Comparison of ENCODE assay signal across 2 cellular contexts in genomic region chr3:69231929-69232437, GRCh38.
TF ChIP-seq lines count a peak whose summit lies in the region.

No MANE protein-coding gene starts in this region.

TF ChIP-seq in SK-N-SH treated with all-trans-retinoic acid at 6 μM for 48 hours, 23 proteins besides CTCF, POLR2A, EP300 and RAD21 (continued from another document):
- no peak for TF ChIP-seq TSHZ2 (CRISPR knock-in tag; IDR thresholded peaks at IDR 0.05)
- TF ChIP-seq ZNF70 (CRISPR knock-in tag; IDR thresholded peaks at IDR 0.05), result no peak
- TF ChIP-seq SNAI2 (CRISPR knock-in tag; IDR thresholded peaks at IDR 0.05), result 0 out of 2 replicates have a peak, but pooled peaks have one; percentile 13
- no peak for TF ChIP-seq TCF4 (CRISPR knock-in tag; IDR thresholded peaks at IDR 0.05; ENCODE audit: borderline replicate concordance)
- TF ChIP-seq TOX (CRISPR knock-in tag; IDR thresholded peaks at IDR 0.05; ENCODE audit: borderline replicate concordance), result no peak
- no peak for TF ChIP-seq ZFP30 (CRISPR knock-in tag; IDR thresholded peaks at IDR 0.05)
- TF ChIP-seq, protein P1, sequence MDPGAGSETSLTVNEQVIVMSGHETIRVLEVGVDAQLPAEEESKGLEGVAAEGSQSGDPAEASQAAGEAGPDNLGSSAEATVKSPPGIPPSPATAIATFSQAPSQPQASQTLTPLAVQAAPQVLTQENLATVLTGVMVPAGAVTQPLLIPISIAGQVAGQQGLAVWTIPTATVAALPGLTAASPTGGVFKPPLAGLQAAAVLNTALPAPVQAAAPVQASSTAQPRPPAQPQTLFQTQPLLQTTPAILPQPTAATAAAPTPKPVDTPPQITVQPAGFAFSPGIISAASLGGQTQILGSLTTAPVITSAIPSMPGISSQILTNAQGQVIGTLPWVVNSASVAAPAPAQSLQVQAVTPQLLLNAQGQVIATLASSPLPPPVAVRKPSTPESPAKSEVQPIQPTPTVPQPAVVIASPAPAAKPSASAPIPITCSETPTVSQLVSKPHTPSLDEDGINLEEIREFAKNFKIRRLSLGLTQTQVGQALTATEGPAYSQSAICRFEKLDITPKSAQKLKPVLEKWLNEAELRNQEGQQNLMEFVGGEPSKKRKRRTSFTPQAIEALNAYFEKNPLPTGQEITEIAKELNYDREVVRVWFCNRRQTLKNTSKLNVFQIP (CRISPR knock-in tag; IDR thresholded peaks at IDR 0.05; ENCODE audit: borderline replicate concordance, low read depth), result no peak
- TF ChIP-seq CSDC2 (CRISPR knock-in tag; IDR thresholded peaks at IDR 0.05), result no peak
- TF ChIP-seq, protein P2, sequence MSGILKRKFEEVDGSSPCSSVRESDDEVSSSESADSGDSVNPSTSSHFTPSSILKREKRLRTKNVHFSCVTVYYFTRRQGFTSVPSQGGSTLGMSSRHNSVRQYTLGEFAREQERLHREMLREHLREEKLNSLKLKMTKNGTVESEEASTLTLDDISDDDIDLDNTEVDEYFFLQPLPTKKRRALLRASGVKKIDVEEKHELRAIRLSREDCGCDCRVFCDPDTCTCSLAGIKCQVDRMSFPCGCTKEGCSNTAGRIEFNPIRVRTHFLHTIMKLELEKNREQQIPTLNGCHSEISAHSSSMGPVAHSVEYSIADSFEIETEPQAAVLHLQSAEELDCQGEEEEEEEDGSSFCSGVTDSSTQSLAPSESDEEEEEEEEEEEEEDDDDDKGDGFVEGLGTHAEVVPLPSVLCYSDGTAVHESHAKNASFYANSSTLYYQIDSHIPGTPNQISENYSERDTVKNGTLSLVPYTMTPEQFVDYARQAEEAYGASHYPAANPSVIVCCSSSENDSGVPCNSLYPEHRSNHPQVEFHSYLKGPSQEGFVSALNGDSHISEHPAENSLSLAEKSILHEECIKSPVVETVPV (CRISPR knock-in tag; IDR thresholded peaks at IDR 0.05), result no peak
- no peak for TF ChIP-seq ESRRG (CRISPR knock-in tag; IDR thresholded peaks at IDR 0.05)
- no peak for TF ChIP-seq ARNTL (CRISPR knock-in tag; IDR thresholded peaks at IDR 0.05; ENCODE audit: borderline replicate concordance, low read depth)
- TF ChIP-seq ZC3H10 (CRISPR knock-in tag; IDR thresholded peaks at IDR 0.05), result no peak

TF ChIP-seq in WTC11, 78 proteins besides CTCF, POLR2A, EP300 and RAD21 (continued from another document):
- no peak for TF ChIP-seq PRDM15 (CRISPR knock-in tag; IDR thresholded peaks at IDR 0.05)
- TF ChIP-seq ELF4 (CRISPR knock-in tag; IDR thresholded peaks at IDR 0.05; ENCODE audit: low read depth), result no peak
- no peak for TF ChIP-seq MAX (CRISPR knock-in tag; IDR thresholded peaks at IDR 0.05)
- TF ChIP-seq ATF1 (CRISPR knock-in tag; IDR thresholded peaks at IDR 0.05), result no peak
- TF ChIP-seq, protein P3, sequence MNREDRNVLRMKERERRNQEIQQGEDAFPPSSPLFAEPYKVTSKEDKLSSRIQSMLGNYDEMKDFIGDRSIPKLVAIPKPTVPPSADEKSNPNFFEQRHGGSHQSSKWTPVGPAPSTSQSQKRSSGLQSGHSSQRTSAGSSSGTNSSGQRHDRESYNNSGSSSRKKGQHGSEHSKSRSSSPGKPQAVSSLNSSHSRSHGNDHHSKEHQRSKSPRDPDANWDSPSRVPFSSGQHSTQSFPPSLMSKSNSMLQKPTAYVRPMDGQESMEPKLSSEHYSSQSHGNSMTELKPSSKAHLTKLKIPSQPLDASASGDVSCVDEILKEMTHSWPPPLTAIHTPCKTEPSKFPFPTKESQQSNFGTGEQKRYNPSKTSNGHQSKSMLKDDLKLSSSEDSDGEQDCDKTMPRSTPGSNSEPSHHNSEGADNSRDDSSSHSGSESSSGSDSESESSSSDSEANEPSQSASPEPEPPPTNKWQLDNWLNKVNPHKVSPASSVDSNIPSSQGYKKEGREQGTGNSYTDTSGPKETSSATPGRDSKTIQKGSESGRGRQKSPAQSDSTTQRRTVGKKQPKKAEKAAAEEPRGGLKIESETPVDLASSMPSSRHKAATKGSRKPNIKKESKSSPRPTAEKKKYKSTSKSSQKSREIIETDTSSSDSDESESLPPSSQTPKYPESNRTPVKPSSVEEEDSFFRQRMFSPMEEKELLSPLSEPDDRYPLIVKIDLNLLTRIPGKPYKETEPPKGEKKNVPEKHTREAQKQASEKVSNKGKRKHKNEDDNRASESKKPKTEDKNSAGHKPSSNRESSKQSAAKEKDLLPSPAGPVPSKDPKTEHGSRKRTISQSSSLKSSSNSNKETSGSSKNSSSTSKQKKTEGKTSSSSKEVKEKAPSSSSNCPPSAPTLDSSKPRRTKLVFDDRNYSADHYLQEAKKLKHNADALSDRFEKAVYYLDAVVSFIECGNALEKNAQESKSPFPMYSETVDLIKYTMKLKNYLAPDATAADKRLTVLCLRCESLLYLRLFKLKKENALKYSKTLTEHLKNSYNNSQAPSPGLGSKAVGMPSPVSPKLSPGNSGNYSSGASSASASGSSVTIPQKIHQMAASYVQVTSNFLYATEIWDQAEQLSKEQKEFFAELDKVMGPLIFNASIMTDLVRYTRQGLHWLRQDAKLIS (CRISPR knock-in tag; IDR thresholded peaks at IDR 0.05; ENCODE audit: borderline replicate concordance), result no peak
- TF ChIP-seq IRF1 (CRISPR knock-in tag; IDR thresholded peaks at IDR 0.05), result no peak
- no peak for TF ChIP-seq HMGXB4 (CRISPR knock-in tag; IDR thresholded peaks at IDR 0.05)
- TF ChIP-seq PRRX2 (CRISPR knock-in tag; IDR thresholded peaks at IDR 0.05), result no peak
- TF ChIP-seq RELA (CRISPR knock-in tag; IDR thresholded peaks at IDR 0.05; ENCODE audit: borderline replicate concordance), result no peak
- no peak for TF ChIP-seq AR (CRISPR knock-in tag; IDR thresholded peaks at IDR 0.05)
- no peak for TF ChIP-seq FOXP1 (CRISPR knock-in tag; IDR thresholded peaks at IDR 0.05; ENCODE audit: borderline replicate concordance)
- TF ChIP-seq MXD4 (CRISPR knock-in tag; IDR thresholded peaks at IDR 0.05; ENCODE audit: borderline replicate concordance), result no peak
- TF ChIP-seq ZBTB43 (CRISPR knock-in tag; IDR thresholded peaks at IDR 0.05), result no peak
